25 cellular contexts compared by ENCODE assay signal in genomic region chr10:116190883-116191282, GRCh38.
"Had no signal": no experiment of that assay in that cellular context is flagged by ENCODE, and none has a peak within 500 bp of the region (broad histone marks: within the 10 kb centered on the region; RNA-seq: fewer than 3 reads in every experiment).

No MANE protein-coding gene starts in this region.

- DNase-seq: cortex of kidney; effector memory CD8-positive, alpha-beta T cell; erythroblast; esophagus squamous epithelium; foreskin melanocyte; glutamatergic neuron; heart right ventricle; hippocampal formation; islet precursor cell; kidney glomerular epithelial cell; left colon; left ventricle myocardium superior; natural killer cell; pancreas; stimulated activated CD4-positive, alpha-beta T cell treated with anti-CD3 and anti-CD28 coated beads, Interleukin-12 subunit alpha, Interleukin-12 subunit beta, amount 100 ng/mL, for 4 hours; stimulated activated CD4-positive, alpha-beta T cell treated with anti-CD3 and anti-CD28 coated beads, Interleukin-1b, Interleukin-23, amount 100 ng/mL, for 48 hours; stimulated activated CD4-positive, alpha-beta T cell treated with anti-CD3 and anti-CD28 coated beads, Interleukin-4, amount 100 ng/mL, for 1 hour; stimulated activated CD8-positive, alpha-beta memory T cell treated with anti-CD3 and anti-CD28 coated beads, Interleukin-4, amount 100 ng/mL, for 48 hours; stimulated activated naive CD4-positive, alpha-beta T cell; stimulated activated naive CD8-positive, alpha-beta T cell treated with anti-CD3 and anti-CD28 coated beads, Interleukin-15, amount 100 ng/mL, for 72 hours; transverse colon; upper lobe of right lung; uterus had no signal

- FAIRE-seq: endometrium, pancreas had no signal

- ATAC-seq: effector memory CD8-positive, alpha-beta T cell; heart right ventricle; left colon; left ventricle myocardium superior; natural killer cell; pancreas; sciatic nerve; stimulated activated naive CD8-positive, alpha-beta T cell treated with anti-CD3 and anti-CD28 coated beads, Interleukin-15, amount 100 ng/mL, for 72 hours had no signal
